In the genomic region with DNA sequence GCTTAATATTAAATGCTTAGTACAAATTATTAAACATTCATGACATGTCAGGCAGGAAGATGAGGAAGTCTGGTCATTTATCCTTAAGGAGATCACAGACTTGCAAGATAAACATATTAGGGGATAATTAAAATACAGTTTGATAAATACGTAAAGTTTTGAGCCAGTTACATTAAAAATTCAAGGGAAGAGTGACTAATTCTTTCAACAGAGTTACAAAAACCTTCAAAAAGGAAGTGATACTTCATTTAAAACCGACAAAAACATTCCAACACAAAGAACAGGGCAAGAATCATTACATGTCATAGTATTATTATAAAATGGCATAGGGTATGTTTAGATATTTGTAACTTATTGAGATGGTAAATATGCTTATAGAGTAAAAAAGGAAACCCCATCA, we compare ENCODE assay signal across 28 cellular contexts.
DNase-seq lines count a peak whose midpoint lies in the region; ATAC-seq, FAIRE-seq and TF ChIP-seq lines count a peak whose summit lies in the region.
"Had no signal": no experiment of that assay in that cellular context is flagged by ENCODE, and none has a peak within 500 bp of the region (broad histone marks: within the 10 kb centered on the region; RNA-seq: fewer than 3 reads in every experiment).

No MANE protein-coding gene starts in this region.

- H4K20me1 ChIP-seq in HCT116 (ENCODE audit: insufficient read depth), result no peaks in the 10 kb centered on the region
- H4K20me1 ChIP-seq in endothelial cell of umbilical vein (replicated peaks; ENCODE audit: control insufficient read depth, extremely low read depth, insufficient read depth, low read length), result no peaks in the 10 kb centered on the region

- POLR2A ChIA-PET in HCT116 (lab: Charles Lee), result no interaction called here
- POLR2A ChIA-PET in endothelial cell of umbilical vein (lab: Charles Lee), result no interaction called here
- POLR2A ChIA-PET in CD4-positive, alpha-beta memory T cell (lab: Charles Lee; ENCODE audit: partially characterized antibody), result no interaction called here

- dilution Hi-C loops in endothelial cell of umbilical vein (cut with MboI; ENCODE audit: extremely low pct_ligation_motif_present, low sequenced_read_pairs), result no loop called here

- H3K27ac Mint-ChIP-seq in CD4-positive, alpha-beta memory T cell, result no peak overlapping the region
- H3K27ac Mint-ChIP-seq: IgD-negative memory B cell, T-cell had no signal

- no peaks in the 10 kb centered on the region for H3K36me3 Mint-ChIP-seq in CD4-positive, alpha-beta memory T cell
- H3K36me3 Mint-ChIP-seq: IgD-negative memory B cell, T-cell had no signal

- H3K9ac ChIP-seq in HCT116 (ENCODE audit: low read length) (no peak overlapping the region), endothelial cell of umbilical vein (replicated peaks; ENCODE audit: extremely low read depth, insufficient read depth, low read length) (peak overlapping the region; percentile 8)
- H3K9ac ChIP-seq: KMS-11 had no signal

- no peak overlapping the region for H3K4me3 Mint-ChIP-seq in CD4-positive, alpha-beta memory T cell
- H3K4me3 Mint-ChIP-seq: IgD-negative memory B cell, T-cell had no signal

- H3K27me3 ChIP-seq in HCT116 (ENCODE audit: insufficient read depth, low read length), result no peaks in the 10 kb centered on the region
- H3K27me3 ChIP-seq in endothelial cell of umbilical vein (ENCODE audit: control insufficient read depth in 2 of 2, insufficient read depth in 2 of 2, low read length in 2 of 2), result no peaks in the 10 kb centered on the region
- no peaks in the 10 kb centered on the region for H3K27me3 ChIP-seq in CD4-positive, alpha-beta memory T cell (ENCODE audit: insufficient read depth, low read length)
- no peaks in the 10 kb centered on the region for H3K27me3 ChIP-seq in left lung
- H3K27me3 ChIP-seq: Peyer's patch, SJCRH30 had no signal

- no peaks in the 10 kb centered on the region for H3K9me3 ChIP-seq in HCT116 (ENCODE audit: control insufficient read depth in 1 of 2, insufficient read depth in 1 of 2, low read depth in 1 of 2, low read length in 2 of 2)
- no peaks in the 10 kb centered on the region for H3K9me3 ChIP-seq in endothelial cell of umbilical vein (replicated peaks; ENCODE audit: control insufficient read depth, insufficient read depth, low read length)
- H3K9me3 ChIP-seq in CD4-positive, alpha-beta memory T cell (ENCODE audit: control insufficient read depth in 1 of 2, low read length in 2 of 2), result no peaks in the 10 kb centered on the region
- no peaks in the 10 kb centered on the region for H3K9me3 ChIP-seq in left lung
- H3K9me3 ChIP-seq: HAP-1, Peyer's patch, SJCRH30 had no signal

- no peaks in the 10 kb centered on the region for H3K9me2 ChIP-seq in HCT116 (ENCODE audit: insufficient read depth)

- H3K4me1 Mint-ChIP-seq in CD4-positive, alpha-beta memory T cell, result no peaks in the 10 kb centered on the region
- H3K4me1 Mint-ChIP-seq: T-cell had no signal

- FAIRE-seq in endothelial cell of umbilical vein (lab: Jason Lieb, UNC), result peak; percentile 50
- FAIRE-seq: GM18507 had no signal

- ATAC-seq in HCT116 (no peak), left lung (no peak), GM18511 (IDR thresholded peaks at IDR 0.05; ENCODE audit: unreplicated experiment) (no peak)
- ATAC-seq: SK-N-SH treated with all-trans-retinoic acid at 6 μM for 48 hours, T-cell had no signal

- H3K9me3 Mint-ChIP-seq in CD4-positive, alpha-beta memory T cell, result peaks cover 0 to 3% (median 0%) of the 10 kb centered on the region in 8 donors
- H3K9me3 Mint-ChIP-seq: T-cell had no signal

- H3K27me3 Mint-ChIP-seq in CD4-positive, alpha-beta memory T cell, result peaks cover 0 to 1% of the 10 kb centered on the region in 2 donors
- H3K27me3 Mint-ChIP-seq: IgD-negative memory B cell, T-cell had no signal

- H3K36me3 ChIP-seq in HCT116 (ENCODE audit: control insufficient read depth in 1 of 2, insufficient read depth in 2 of 2, low read length in 2 of 2), result no peaks in the 10 kb centered on the region
- H3K36me3 ChIP-seq in endothelial cell of umbilical vein (ENCODE audit: control insufficient read depth in 2 of 2, extremely low read depth in 1 of 2, insufficient read depth in 2 of 2, low read length in 2 of 2), result no peaks in the 10 kb centered on the region
- H3K36me3 ChIP-seq in CD4-positive, alpha-beta memory T cell (ENCODE audit: insufficient read depth, low read length), result no peaks in the 10 kb centered on the region
- H3K36me3 ChIP-seq in left lung, result no peaks in the 10 kb centered on the region
- H3K36me3 ChIP-seq: HAP-1, Peyer's patch, SJCRH30 had no signal

- H3K4me1 ChIP-seq in HCT116 (ENCODE audit: control insufficient read depth in 1 of 2, insufficient read depth in 2 of 2, low read length in 2 of 2) (no peaks in the 10 kb centered on the region), endothelial cell of umbilical vein (ENCODE audit: control insufficient read depth, extremely low read depth, insufficient read depth, low read length) (peaks cover 8% of the 10 kb centered on the region), left lung (no peaks in the 10 kb centered on the region)
- H3K4me1 ChIP-seq in CD4-positive, alpha-beta memory T cell (ENCODE audit: insufficient read depth, low read length), result no peaks in the 10 kb centered on the region
- H3K4me1 ChIP-seq: HAP-1, Peyer's patch had no signal

- H3K27ac ChIP-seq in HCT116 (ENCODE audit: low read depth, low read length) (no peak overlapping the region), endothelial cell of umbilical vein (ENCODE audit: insufficient read depth, low read depth, low read length) (peak overlapping the region; percentile 45), left lung (no peak overlapping the region)
- no peak overlapping the region for H3K27ac ChIP-seq in CD4-positive, alpha-beta memory T cell (ENCODE audit: low read depth, low read length)
- H3K27ac ChIP-seq: HL-60, KMS-11, Peyer's patch, SJCRH30 had no signal

- no peak for TF ChIP-seq RAD21 in HCT116 (IDR thresholded peaks at IDR 0.05; ENCODE audit: low read depth)

- RAD21 ChIA-PET in HCT116 (lab: Charles Lee; ENCODE audit: low non-redundant PET in 1 of 2, low total read pairs in 2 of 2, uncharacterized antibody in 2 of 2, unreplicated experiment in 2 of 2), result no interaction called here

- intact Hi-C loops in HCT116 (cut with micrococcal nuclease) (no loop called here), endothelial cell of umbilical vein (cut with micrococcal nuclease) (no loop called here), left lung (cut with DNase I) (no loop called here)
- intact Hi-C loops in CD4-positive, alpha-beta memory T cell (cut with micrococcal nuclease), result no loop called here

- no peak overlapping the region for H3K4me2 ChIP-seq in HCT116 (ENCODE audit: low read length)
- H3K4me2 ChIP-seq in endothelial cell of umbilical vein (ENCODE audit: insufficient read depth, low read length), result peak overlapping the region; percentile 79
- H3K4me2 ChIP-seq: KMS-11 had no signal

- TF ChIP-seq POLR2A in HCT116 (IDR thresholded peaks at IDR 0.05; ENCODE audit: borderline replicate concordance, extremely low read depth, insufficient read depth, insufficient read length), result no peak
- TF ChIP-seq POLR2A in endothelial cell of umbilical vein (IDR thresholded peaks at IDR 0.05; ENCODE audit: low read depth, low read length), result no peak

- CTCF ChIA-PET in HCT116 (lab: Charles Lee), result no interaction called here
- CTCF ChIA-PET in endothelial cell of umbilical vein (lab: Charles Lee), result no interaction called here
- CTCF ChIA-PET in CD4-positive, alpha-beta memory T cell (lab: Charles Lee; ENCODE audit: partially characterized antibody), result no interaction called here

- no peaks in the 10 kb centered on the region for H3K79me2 ChIP-seq in HCT116 (ENCODE audit: insufficient read depth, low read length)
- no peaks in the 10 kb centered on the region for H3K79me2 ChIP-seq in endothelial cell of umbilical vein (ENCODE audit: control insufficient read depth, insufficient read depth, low read length)

- DNase-seq in HCT116 (ENCODE audit: low read depth, low spot score), result no peak
- peak; percentile 61 for DNase-seq in MV-4-11 (lab: John Stamatoyannopoulos, UW)
- DNase-seq in SIG-M5 (lab: John Stamatoyannopoulos, UW), result peak; percentile 31
- DNase-seq in endothelial cell of umbilical vein (ENCODE audit: low read depth, low spot score), result peak; percentile 72
- DNase-seq in CD4-positive, alpha-beta memory T cell, result no peak
- no peak for DNase-seq in left lung
- DNase-seq in activated naive CD4-positive, alpha-beta T cell (lab: John Stamatoyannopoulos, UW), result no peak
- DNase-seq: C1 segment of cervical spinal cord, Calu3, DND-41, GOT3, MM.1S, NCI-H1105, NCI-H1436 treated with DMSO at 0.1 percent for 48 hours, NCI-H187 treated with DMSO at 0.1 percent for 48 hours, NCI-H2107, NCI-H446, NCI-H524 treated with DMSO at 0.1 percent for 48 hours, Peyer's patch, SJCRH30, T-cell had no signal

- H3K9me1 ChIP-seq in endothelial cell of umbilical vein (replicated peaks; ENCODE audit: control insufficient read depth, extremely low read depth, insufficient read depth, low read length), result no peaks in the 10 kb centered on the region

- no peak overlapping the region for H3K4me3 ChIP-seq in HCT116 (replicated peaks in 1 of 2; ENCODE audit: low read depth in 1 of 2, low read length in 2 of 2)
- H3K4me3 ChIP-seq in endothelial cell of umbilical vein (replicated peaks in 1 of 3; ENCODE audit: insufficient read depth in 1 of 3, low read depth in 1 of 3, low read length in 3 of 3), result peak overlapping the region in 1 of 3 experiments; percentile 2
- no peak overlapping the region for H3K4me3 ChIP-seq in CD4-positive, alpha-beta memory T cell (ENCODE audit: low read length in 2 of 2)
- no peak overlapping the region for H3K4me3 ChIP-seq in left lung
- H3K4me3 ChIP-seq: HAP-1, Peyer's patch, SJCRH30 had no signal

- BruUV-seq in HCT116 (replicated peaks; lab: Mats Ljungman, UMichigan) (no TSS peak), endothelial cell of umbilical vein (replicated peaks; lab: Mats Ljungman, UMichigan) (no TSS peak)

- TF ChIP-seq CTCF in HCT116 (IDR thresholded peaks at IDR 0.05 in 2 of 3, conservative IDR thresholded peaks at IDR 0.05 in 1 of 3; ENCODE audit: borderline replicate concordance in 1 of 3, insufficient read depth in 1 of 3, low read depth in 2 of 3, low read length in 2 of 3), result no peak
- no peak for TF ChIP-seq CTCF in endothelial cell of umbilical vein (IDR thresholded peaks at IDR 0.05; ENCODE audit: extremely low read depth in 1 of 2, insufficient read depth in 1 of 2, low read depth in 1 of 2, low read length in 2 of 2)
- TF ChIP-seq CTCF in left lung (IDR thresholded peaks at IDR 0.05), result no peak

- peak overlapping the region; percentile 55 for H2AFZ ChIP-seq in HCT116 (ENCODE audit: low read depth, low read length, poor library complexity, severe bottlenecking)
- no peak overlapping the region for H2AFZ ChIP-seq in endothelial cell of umbilical vein (ENCODE audit: low read depth, low read length)

TF ChIP-seq in HCT116, 20 proteins besides CTCF, POLR2A, EP300 and RAD21 (continues in another document):
- no peak for TF ChIP-seq EZH2phosphoT487 (IDR thresholded peaks at IDR 0.05; ENCODE audit: borderline replicate concordance)

TF ChIP-seq in endothelial cell of umbilical vein, 7 proteins besides CTCF, POLR2A, EP300 and RAD21:
- peak; percentile 10 for TF ChIP-seq JUN (IDR thresholded peaks at IDR 0.05; ENCODE audit: borderline replicate concordance, insufficient read depth, insufficient read length, low read depth)
- peak; percentile 28 for TF ChIP-seq FOS (IDR thresholded peaks at IDR 0.05; ENCODE audit: borderline replicate concordance, insufficient read depth, low read length)
- no peak for TF ChIP-seq MYC (IDR thresholded peaks at IDR 0.05; ENCODE audit: low read depth, low read length)

Comparison
In these comparisons a context has a peak if more than half of its experiments do, and no peak if none do; other contexts are left out.
1. DNase-seq: peak in MV-4-11 (single experiment), SIG-M5 (single experiment) and endothelial cell of umbilical vein (single experiment); none in HCT116 (single experiment), CD4-positive, alpha-beta memory T cell (0 of 5), left lung (0 of 2) and activated naive CD4-positive, alpha-beta T cell (0 of 4).